33 cellular contexts compared by ENCODE assay signal in the genomic region with DNA sequence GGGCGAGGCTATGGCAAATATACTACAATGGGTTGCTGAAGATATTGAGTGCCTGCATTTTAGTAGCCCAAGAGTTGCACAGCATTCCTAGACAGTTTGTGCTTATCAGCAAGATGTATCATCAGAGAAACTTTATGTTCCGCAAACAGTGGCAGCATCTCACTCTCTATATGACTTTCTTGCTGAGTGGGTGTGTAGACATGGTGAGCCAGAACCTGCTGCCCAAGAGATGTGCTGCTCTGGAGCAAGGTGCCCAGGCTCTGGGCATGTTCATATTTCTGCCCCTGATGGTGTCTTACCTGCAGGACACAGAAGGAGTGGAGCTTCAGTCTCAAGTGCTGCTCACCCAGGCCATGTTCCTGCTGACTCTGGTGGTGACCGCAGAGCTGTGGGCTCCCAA. TPM values are rescaled to one million over a fixed set of nuclear protein-coding genes. Genes with fewer than 3 reads are reported as not detected.
"Had no signal": no experiment of that assay in that cellular context is flagged by ENCODE, and none has a peak within 500 bp of the region (broad histone marks: within the 10 kb centered on the region; RNA-seq: fewer than 3 reads in every experiment).

No MANE protein-coding gene starts in this region.

- H3K27me3 Mint-ChIP-seq: progenitor cell of endocrine pancreas had no signal

- H3K4me3 ChIP-seq: breast epithelium, esophagus squamous epithelium, heart right ventricle, right lobe of liver, stomach, thyroid gland, upper lobe of left lung had no signal

- H3K36me3 Mint-ChIP-seq: activated naive CD4-positive, alpha-beta T cell treated with anti-CD3 and anti-CD28 coated beads, Interleukin-2, amount 10 ng/mL, durations not matched to agents 7 days and 5 days had no signal

- H3K4me1 Mint-ChIP-seq: mesothelial cell of epicardium, nephron progenitor cell had no signal

- H3K4me3 Mint-ChIP-seq: activated CD4-positive, alpha-beta T cell treated with anti-CD3 and anti-CD28 coated beads for 36 hours; activated naive CD4-positive, alpha-beta T cell treated with anti-CD3 and anti-CD28 coated beads, Interleukin-2, amount 10 ng/mL, durations not matched to agents 7 days and 5 days; activated T-helper 1 cell treated with anti-CD3 and anti-CD28 coated beads, Interleukin-12 subunit alpha, Interleukin-12 subunit beta, Interleukin-2, Interleukin-4 antibody, amounts not matched to agents 30 ng/mL and 10 ng/mL and 1 ng/mL, durations not matched to agents 14 hours and 24 hours and 36 hours; mesothelial cell of epicardium; naive B cell; nephron progenitor cell; stimulated activated naive B cell treated with anti-CD40 and anti-IgM and Interleukin-4, amounts not matched to agents 10 μg/mL and 1 μg/mL and 100 μg/mL, for 72 hours; T-helper 2 cell treated with Interferon-gamma antibody and Interleukin-4, amounts not matched to agents 5 μg/mL and 100 μg/mL, for 36 hours had no signal

- H3K27ac Mint-ChIP-seq: activated CD4-positive, alpha-beta T cell treated with anti-CD3 and anti-CD28 coated beads for 36 hours; activated naive CD4-positive, alpha-beta T cell treated with anti-CD3 and anti-CD28 coated beads, Interleukin-2, amount 10 ng/mL, durations not matched to agents 7 days and 5 days; activated T-helper 1 cell treated with anti-CD3 and anti-CD28 coated beads, Interleukin-12 subunit alpha, Interleukin-12 subunit beta, Interleukin-2, Interleukin-4 antibody, amounts not matched to agents 30 ng/mL and 10 ng/mL and 1 ng/mL, durations not matched to agents 14 hours and 24 hours and 36 hours; mesothelial cell of epicardium; nephron progenitor cell; progenitor cell of endocrine pancreas; stimulated activated naive B cell treated with anti-CD40 and anti-IgM and Interleukin-4, amounts not matched to agents 10 μg/mL and 1 μg/mL and 100 μg/mL, for 72 hours; T-helper 2 cell treated with Interferon-gamma antibody and Interleukin-4, amounts not matched to agents 5 μg/mL and 100 μg/mL, for 36 hours had no signal

- DNase-seq: activated CD4-positive, alpha-beta T cell treated with anti-CD3 and anti-CD28 coated beads for 36 hours; activated CD4-positive, alpha-beta T cell treated with anti-CD3 and anti-CD28 coated beads, Interleukin-2, amount 50 U/mL, for 4 hours; activated CD4-positive, CD25-positive, alpha-beta regulatory T cell; activated gamma-delta T cell; activated naive CD4-positive, alpha-beta T cell treated with anti-CD3 and anti-CD28 coated beads, Interleukin-2, amount 10 ng/mL, durations not matched to agents 7 days and 5 days; activated T-cell treated with anti-CD3 and anti-CD28 coated beads for 4 hours; amygdala; central memory CD4-positive, alpha-beta T cell; dermis blood vessel endothelial cell; effector CD4-positive, alpha-beta T cell; esophagus squamous epithelium; foreskin melanocyte; heart right ventricle; naive B cell; nephron progenitor cell; right lobe of liver; stimulated activated CD4-positive, alpha-beta T cell treated with anti-CD3 and anti-CD28 coated beads, Interleukin-12 subunit alpha, Interleukin-12 subunit beta, amount 100 ng/mL, for 4 hours; stimulated activated CD4-positive, alpha-beta T cell treated with anti-CD3 and anti-CD28 coated beads, Interleukin-4, amount 100 ng/mL, for 24 hours; stimulated activated naive B cell treated with anti-CD40 and anti-IgM and Interleukin-4, amounts not matched to agents 10 μg/mL and 1 μg/mL and 100 μg/mL, for 72 hours; stomach; thyroid gland; upper lobe of left lung had no signal

- ATAC-seq: activated CD4-positive, alpha-beta T cell treated with anti-CD3 and anti-CD28 coated beads for 36 hours; heart right ventricle; right lobe of liver had no signal

RNA-seq across cellular contexts. Expression of a gene that starts 8.2 kb away (rescaled TPM):
- total RNA-seq: activated CD4-positive, alpha-beta T cell treated with anti-CD3 and anti-CD28 coated beads for 36 hours; activated T-helper 1 cell treated with anti-CD3 and anti-CD28 coated beads, Interleukin-12 subunit alpha, Interleukin-12 subunit beta, Interleukin-2, Interleukin-4 antibody, amounts not matched to agents 30 ng/mL and 10 ng/mL and 1 ng/mL, durations not matched to agents 14 hours and 24 hours and 36 hours; breast epithelium; dermis blood vessel endothelial cell; glomerular endothelial cell; heart right ventricle; kidney epithelial cell; lower leg skin; mesothelial cell of epicardium; osteocyte; progenitor cell of endocrine pancreas; right lobe of liver; skeletal muscle tissue; stomach; upper lobe of left lung had no signal

RNA-seq across cellular contexts. Expression of a gene that starts 41.3 kb away (rescaled TPM):
- total RNA-seq: activated CD4-positive, alpha-beta T cell treated with anti-CD3 and anti-CD28 coated beads for 36 hours; activated T-helper 1 cell treated with anti-CD3 and anti-CD28 coated beads, Interleukin-12 subunit alpha, Interleukin-12 subunit beta, Interleukin-2, Interleukin-4 antibody, amounts not matched to agents 30 ng/mL and 10 ng/mL and 1 ng/mL, durations not matched to agents 14 hours and 24 hours and 36 hours; breast epithelium; dermis blood vessel endothelial cell; esophagus squamous epithelium; glomerular endothelial cell; heart right ventricle; kidney epithelial cell; lower leg skin; mesothelial cell of epicardium; osteocyte; progenitor cell of endocrine pancreas; renal cortical epithelial cell; right lobe of liver; skeletal muscle tissue; stomach; thyroid gland; upper lobe of left lung had no signal
